7 cellular contexts compared by ENCODE assay signal in the genomic region with DNA sequence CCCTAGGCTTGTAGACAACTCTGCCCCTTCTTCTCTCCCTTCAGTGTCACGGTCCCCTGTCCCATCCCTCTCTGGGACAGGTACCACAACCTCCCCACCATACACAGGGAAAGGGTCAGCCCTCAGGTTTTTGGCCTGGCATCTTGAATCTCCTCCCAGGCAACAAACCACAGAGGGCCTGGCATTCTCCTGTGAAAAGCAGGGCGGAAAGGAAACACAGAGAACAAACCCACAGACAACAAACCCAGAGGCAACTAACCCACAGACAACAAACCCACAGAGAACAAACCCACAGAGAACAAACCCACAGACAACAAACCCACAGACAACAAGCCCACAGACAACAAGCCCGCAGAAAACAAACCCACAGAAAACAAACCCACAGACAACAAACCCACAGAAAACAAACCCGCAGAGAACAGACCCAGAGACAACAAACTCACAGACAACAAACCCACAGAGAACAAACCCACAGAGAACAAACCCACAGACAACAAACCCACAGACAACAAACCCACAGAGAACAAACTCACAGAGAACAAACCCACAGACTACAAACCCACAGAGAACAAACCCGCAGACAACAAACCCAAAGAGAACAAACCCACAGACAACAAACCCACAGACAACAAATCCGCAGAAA.
DNase-seq lines count a peak whose midpoint lies in the region; ATAC-seq and TF ChIP-seq lines count a peak whose summit lies in the region.
"Not testable (repeated sequence)": the region's sequence is repeated elsewhere in the genome, so short reads cannot be mapped to it uniquely, and the experiment has no call there.

No MANE protein-coding gene starts in this region.

- H3K9me3 ChIP-seq in DND-41 (ENCODE audit: insufficient read depth, low read length, severe bottlenecking); T-helper 17 cell (ENCODE audit: control insufficient read depth, low read length, poor library complexity, severe bottlenecking); endodermal cell (ENCODE audit: control insufficient read depth, low read length): not testable (repeated sequence)

- not testable (repeated sequence) for H3K4me1 ChIP-seq in DND-41 (ENCODE audit: insufficient read depth, low read length); endodermal cell (ENCODE audit: control insufficient read depth, insufficient read depth, low read length)

- not testable (repeated sequence) for H3K4me2 ChIP-seq in DND-41 (ENCODE audit: insufficient read depth, low read length)

- H3K9ac ChIP-seq in DND-41 (ENCODE audit: low read depth, low read length); endodermal cell (ENCODE audit: extremely low read depth, low read length, poor library complexity, severe bottlenecking): not testable (repeated sequence)

- DNase-seq in DND-41 (peak; percentile 24), T-helper 17 cell (peak in 2 of 3 donors; percentile 1 to 8), endodermal cell (peak; percentile 8)
- DNase-seq in activated CD8-positive, alpha-beta T cell treated with anti-CD3 and anti-CD28 coated beads, Interleukin-2, amount 10 ng/mL, durations not matched to agents 7 days and 5 days; activated T-helper 2 cell treated with anti-CD3 and anti-CD28 coated beads, Interferon-gamma antibody, Interleukin-2, Interleukin-4, amounts not matched to agents 10 μg/mL and 5 μg/mL and 100 μg/mL, durations not matched to agents 14 hours and 24 hours and 36 hours (ENCODE audit: low spot score); nephron progenitor cell: not testable (repeated sequence)
- peak; percentile 1 for DNase-seq in activated naive CD8-positive, alpha-beta T cell treated with anti-CD3 and anti-CD28 coated beads, Interleukin-2, amount 10 ng/mL, durations not matched to agents 7 days and 5 days

- intact Hi-C loops in activated T-helper 2 cell treated with anti-CD3 and anti-CD28 coated beads, Interferon-gamma antibody, Interleukin-2, Interleukin-4, amounts not matched to agents 10 μg/mL and 5 μg/mL and 100 μg/mL, durations not matched to agents 14 hours and 24 hours and 36 hours (cut with micrococcal nuclease): not testable (repeated sequence)

- POLR2A ChIA-PET in activated CD8-positive, alpha-beta T cell treated with anti-CD3 and anti-CD28 coated beads, Interleukin-2, amount 10 ng/mL, durations not matched to agents 7 days and 5 days (lab: Charles Lee); activated naive CD8-positive, alpha-beta T cell treated with anti-CD3 and anti-CD28 coated beads, Interleukin-2, amount 10 ng/mL, durations not matched to agents 7 days and 5 days (lab: Charles Lee): not testable (repeated sequence)

- peak overlapping the region; percentile 51 for H3K27ac Mint-ChIP-seq in T-helper 17 cell
- H3K27ac Mint-ChIP-seq in activated CD8-positive, alpha-beta T cell treated with anti-CD3 and anti-CD28 coated beads, Interleukin-2, amount 10 ng/mL, durations not matched to agents 7 days and 5 days: peak overlapping the region; percentile 84
- peak overlapping the region; percentile 35 for H3K27ac Mint-ChIP-seq in activated T-helper 2 cell treated with anti-CD3 and anti-CD28 coated beads, Interferon-gamma antibody, Interleukin-2, Interleukin-4, amounts not matched to agents 10 μg/mL and 5 μg/mL and 100 μg/mL, durations not matched to agents 14 hours and 24 hours and 36 hours
- peak overlapping the region; percentile 83 for H3K27ac Mint-ChIP-seq in activated naive CD8-positive, alpha-beta T cell treated with anti-CD3 and anti-CD28 coated beads, Interleukin-2, amount 10 ng/mL, durations not matched to agents 7 days and 5 days
- H3K27ac Mint-ChIP-seq in endodermal cell: not testable (repeated sequence)
- H3K27ac Mint-ChIP-seq in nephron progenitor cell: peak overlapping the region; percentile 60

- not testable (repeated sequence) for H3K4me1 Mint-ChIP-seq in T-helper 17 cell; activated CD8-positive, alpha-beta T cell treated with anti-CD3 and anti-CD28 coated beads, Interleukin-2, amount 10 ng/mL, durations not matched to agents 7 days and 5 days (ENCODE audit: low read depth); activated T-helper 2 cell treated with anti-CD3 and anti-CD28 coated beads, Interferon-gamma antibody, Interleukin-2, Interleukin-4, amounts not matched to agents 10 μg/mL and 5 μg/mL and 100 μg/mL, durations not matched to agents 14 hours and 24 hours and 36 hours (ENCODE audit: low read depth); activated naive CD8-positive, alpha-beta T cell treated with anti-CD3 and anti-CD28 coated beads, Interleukin-2, amount 10 ng/mL, durations not matched to agents 7 days and 5 days; endodermal cell; nephron progenitor cell

- TF ChIP-seq CTCF in DND-41 (IDR thresholded peaks at IDR 0.05; ENCODE audit: borderline replicate concordance, extremely low read depth, low read length, poor library complexity, severe bottlenecking); endodermal cell (conservative IDR thresholded peaks at IDR 0.05); nephron progenitor cell (IDR thresholded peaks at IDR 0.05): not testable (repeated sequence)

- H3K79me2 ChIP-seq in DND-41 (ENCODE audit: insufficient read depth, low read length): not testable (repeated sequence)

- not testable (repeated sequence) for H2AFZ ChIP-seq in DND-41 (ENCODE audit: low read depth, low read length)

- not testable (repeated sequence) for H3K36me3 Mint-ChIP-seq in T-helper 17 cell (ENCODE audit: low read depth); activated CD8-positive, alpha-beta T cell treated with anti-CD3 and anti-CD28 coated beads, Interleukin-2, amount 10 ng/mL, durations not matched to agents 7 days and 5 days (ENCODE audit: low read depth); activated T-helper 2 cell treated with anti-CD3 and anti-CD28 coated beads, Interferon-gamma antibody, Interleukin-2, Interleukin-4, amounts not matched to agents 10 μg/mL and 5 μg/mL and 100 μg/mL, durations not matched to agents 14 hours and 24 hours and 36 hours (ENCODE audit: low read depth); activated naive CD8-positive, alpha-beta T cell treated with anti-CD3 and anti-CD28 coated beads, Interleukin-2, amount 10 ng/mL, durations not matched to agents 7 days and 5 days; endodermal cell (ENCODE audit: low read depth); nephron progenitor cell (ENCODE audit: low read depth)

- H4K20me1 ChIP-seq in DND-41 (ENCODE audit: insufficient read depth, low read length): not testable (repeated sequence)

- H3K27me3 ChIP-seq in DND-41 (ENCODE audit: insufficient read depth, low read length, poor library complexity); endodermal cell (ENCODE audit: control insufficient read depth, insufficient read depth, low read length, poor library complexity, severe bottlenecking): not testable (repeated sequence)

- not testable (repeated sequence) for H3K27me3 Mint-ChIP-seq in T-helper 17 cell; activated CD8-positive, alpha-beta T cell treated with anti-CD3 and anti-CD28 coated beads, Interleukin-2, amount 10 ng/mL, durations not matched to agents 7 days and 5 days (ENCODE audit: low read depth); activated T-helper 2 cell treated with anti-CD3 and anti-CD28 coated beads, Interferon-gamma antibody, Interleukin-2, Interleukin-4, amounts not matched to agents 10 μg/mL and 5 μg/mL and 100 μg/mL, durations not matched to agents 14 hours and 24 hours and 36 hours (ENCODE audit: low read depth); activated naive CD8-positive, alpha-beta T cell treated with anti-CD3 and anti-CD28 coated beads, Interleukin-2, amount 10 ng/mL, durations not matched to agents 7 days and 5 days; endodermal cell (ENCODE audit: insufficient read depth); nephron progenitor cell (ENCODE audit: low read depth, poor library complexity)

- ATAC-seq in DND-41 (ENCODE audit: insufficient read depth, low read depth); activated CD8-positive, alpha-beta T cell treated with anti-CD3 and anti-CD28 coated beads, Interleukin-2, amount 10 ng/mL, durations not matched to agents 7 days and 5 days; activated naive CD8-positive, alpha-beta T cell treated with anti-CD3 and anti-CD28 coated beads, Interleukin-2, amount 10 ng/mL, durations not matched to agents 7 days and 5 days (ENCODE audit: low read depth): not testable (repeated sequence)
- ATAC-seq in T-helper 17 cell: peak; percentile 42

- not testable (repeated sequence) for H3K27ac ChIP-seq in DND-41 (ENCODE audit: low read length); endodermal cell (ENCODE audit: low read depth, low read length)

- WGBS in endodermal cell (ENCODE audit: insufficient coverage in 1 of 2, insufficient read length in 1 of 2), 2 experiments: 95% methylated on average over 4 of the region's 6 CpGs; no CpG with 5 or more reads in 1 of the 2 experiments

- H3K4me3 Mint-ChIP-seq in T-helper 17 cell: peak overlapping the region; percentile 65
- H3K4me3 Mint-ChIP-seq in activated CD8-positive, alpha-beta T cell treated with anti-CD3 and anti-CD28 coated beads, Interleukin-2, amount 10 ng/mL, durations not matched to agents 7 days and 5 days: peak overlapping the region; percentile 34
- H3K4me3 Mint-ChIP-seq in activated T-helper 2 cell treated with anti-CD3 and anti-CD28 coated beads, Interferon-gamma antibody, Interleukin-2, Interleukin-4, amounts not matched to agents 10 μg/mL and 5 μg/mL and 100 μg/mL, durations not matched to agents 14 hours and 24 hours and 36 hours (ENCODE audit: low read depth); endodermal cell; nephron progenitor cell: not testable (repeated sequence)
- peak overlapping the region; percentile 29 for H3K4me3 Mint-ChIP-seq in activated naive CD8-positive, alpha-beta T cell treated with anti-CD3 and anti-CD28 coated beads, Interleukin-2, amount 10 ng/mL, durations not matched to agents 7 days and 5 days

- H3K9me3 Mint-ChIP-seq in activated CD8-positive, alpha-beta T cell treated with anti-CD3 and anti-CD28 coated beads, Interleukin-2, amount 10 ng/mL, durations not matched to agents 7 days and 5 days (ENCODE audit: insufficient read depth); activated T-helper 2 cell treated with anti-CD3 and anti-CD28 coated beads, Interferon-gamma antibody, Interleukin-2, Interleukin-4, amounts not matched to agents 10 μg/mL and 5 μg/mL and 100 μg/mL, durations not matched to agents 14 hours and 24 hours and 36 hours; activated naive CD8-positive, alpha-beta T cell treated with anti-CD3 and anti-CD28 coated beads, Interleukin-2, amount 10 ng/mL, durations not matched to agents 7 days and 5 days; endodermal cell; nephron progenitor cell: not testable (repeated sequence)

- CTCF ChIA-PET in activated CD8-positive, alpha-beta T cell treated with anti-CD3 and anti-CD28 coated beads, Interleukin-2, amount 10 ng/mL, durations not matched to agents 7 days and 5 days (lab: Charles Lee): not testable (repeated sequence)

- H3K4me3 ChIP-seq in DND-41 (ENCODE audit: low read depth in 1 of 2, low read length in 2 of 2); endodermal cell (ENCODE audit: low read length): not testable (repeated sequence)

- not testable (repeated sequence) for H3K36me3 ChIP-seq in DND-41 (ENCODE audit: insufficient read depth, low read length); endodermal cell (ENCODE audit: control insufficient read depth, insufficient read depth, low read length)
